Comparison of ENCODE assay signal across 9 cellular contexts in genomic region chr19:3368848-3369336, GRCh38. TPM values are rescaled to one million over a fixed set of nuclear protein-coding genes. Genes with fewer than 3 reads are reported as not detected.
DNase-seq lines count a peak whose midpoint lies in the region; ATAC-seq, FAIRE-seq and TF ChIP-seq lines count a peak whose summit lies in the region.
"Had no signal": no experiment of that assay in that cellular context is flagged by ENCODE, and none has a peak within 500 bp of the region (broad histone marks: within the 10 kb centered on the region; RNA-seq: fewer than 3 reads in every experiment).

No MANE protein-coding gene starts in this region.

- peak overlapping the region; percentile 32 for H3K4me3 Mint-ChIP-seq in activated CD4-positive, alpha-beta T cell treated with anti-CD3 and anti-CD28 coated beads for 36 hours
- H3K4me3 Mint-ChIP-seq in activated CD4-positive, alpha-beta T cell treated with anti-CD3 and anti-CD28 coated beads, Interleukin-2, amount 10 ng/mL, durations not matched to agents 7 days and 5 days = no peak overlapping the region

- FAIRE-seq in kidney (lab: Jason Lieb, UNC) = no peak

- H3K4me3 ChIP-seq in kidney (ENCODE audit: low read length in 2 of 2) (peak overlapping the region; percentile 25 to 72), thoracic aorta (peak overlapping the region; percentile 99)

- H3K9me3 ChIP-seq in kidney (ENCODE audit: control insufficient read depth in 1 of 2, low read length in 2 of 2) (no peaks in the 10 kb centered on the region), thoracic aorta (no peaks in the 10 kb centered on the region)

- DNase-seq in activated CD4-positive, alpha-beta T cell treated with anti-CD3 and anti-CD28 coated beads for 36 hours = peak; percentile 32
- DNase-seq in activated CD4-positive, alpha-beta T cell treated with anti-CD3 and anti-CD28 coated beads, Interleukin-2, amount 10 ng/mL, durations not matched to agents 7 days and 5 days = no peak
- DNase-seq in kidney (no peak), thoracic aorta (ENCODE audit: low spot score) (no peak), NCI-H1930 (lab: John Stamatoyannopoulos, UW) (no peak), COR-L47 (lab: John Stamatoyannopoulos, UW) (no peak)
- DNase-seq: activated gamma-delta T cell treated with Interleukin-2 at 50 U/mL for 16 hours had no signal

- no peaks in the 10 kb centered on the region for H3K27me3 Mint-ChIP-seq in activated CD4-positive, alpha-beta T cell treated with anti-CD3 and anti-CD28 coated beads for 36 hours
- peaks cover 26% of the 10 kb centered on the region for H3K27me3 Mint-ChIP-seq in activated CD4-positive, alpha-beta T cell treated with anti-CD3 and anti-CD28 coated beads, Interleukin-2, amount 10 ng/mL, durations not matched to agents 7 days and 5 days

- H3K4me1 ChIP-seq in kidney (ENCODE audit: control insufficient read depth in 1 of 2, insufficient read depth in 1 of 2, low read depth in 1 of 2, low read length in 2 of 2) = peaks cover 35 to 37% of the 10 kb centered on the region in 2 donors
- H3K4me1 ChIP-seq in thoracic aorta (ENCODE audit: control insufficient read depth in 1 of 2, low read depth in 2 of 2) = peaks cover 36 to 79% of the 10 kb centered on the region in 2 donors

- no peaks in the 10 kb centered on the region for H3K27me3 ChIP-seq in thoracic aorta (replicated peaks; ENCODE audit: insufficient read depth)

- POLR2A ChIA-PET in activated CD4-positive, alpha-beta T cell treated with anti-CD3 and anti-CD28 coated beads for 36 hours (lab: Charles Lee) = interaction anchor here (0.6 kb wide), 1 partner anchor 333 kb away, joined by 3 read pairs; no protein-coding TSS in a partner anchor
- POLR2A ChIA-PET in activated CD4-positive, alpha-beta T cell treated with anti-CD3 and anti-CD28 coated beads, Interleukin-2, amount 10 ng/mL, durations not matched to agents 7 days and 5 days (lab: Charles Lee) = no interaction called here

- H3K9me3 Mint-ChIP-seq in activated CD4-positive, alpha-beta T cell treated with anti-CD3 and anti-CD28 coated beads for 36 hours (ENCODE audit: low read depth) = no peaks in the 10 kb centered on the region
- no peaks in the 10 kb centered on the region for H3K9me3 Mint-ChIP-seq in activated CD4-positive, alpha-beta T cell treated with anti-CD3 and anti-CD28 coated beads, Interleukin-2, amount 10 ng/mL, durations not matched to agents 7 days and 5 days

- CTCF ChIA-PET in activated CD4-positive, alpha-beta T cell treated with anti-CD3 and anti-CD28 coated beads for 36 hours (lab: Charles Lee) = interaction anchor here (1.0 kb wide), 1 partner anchor 14 kb away, joined by 3 read pairs; no protein-coding TSS in a partner anchor
- CTCF ChIA-PET in activated CD4-positive, alpha-beta T cell treated with anti-CD3 and anti-CD28 coated beads, Interleukin-2, amount 10 ng/mL, durations not matched to agents 7 days and 5 days (lab: Charles Lee) = no interaction called here

- peaks cover 34% of the 10 kb centered on the region for H3K4me1 Mint-ChIP-seq in activated CD4-positive, alpha-beta T cell treated with anti-CD3 and anti-CD28 coated beads for 36 hours
- H3K4me1 Mint-ChIP-seq in activated CD4-positive, alpha-beta T cell treated with anti-CD3 and anti-CD28 coated beads, Interleukin-2, amount 10 ng/mL, durations not matched to agents 7 days and 5 days = peaks cover 20% of the 10 kb centered on the region

- H3K27ac Mint-ChIP-seq in activated CD4-positive, alpha-beta T cell treated with anti-CD3 and anti-CD28 coated beads for 36 hours = peak overlapping the region; percentile 15
- no peak overlapping the region for H3K27ac Mint-ChIP-seq in activated CD4-positive, alpha-beta T cell treated with anti-CD3 and anti-CD28 coated beads, Interleukin-2, amount 10 ng/mL, durations not matched to agents 7 days and 5 days

- TF ChIP-seq CTCF in kidney (IDR thresholded peaks at IDR 0.05; ENCODE audit: borderline replicate concordance, extremely low read depth, insufficient read depth) (no peak), thoracic aorta (IDR thresholded peaks at IDR 0.05) (no peak)

- no peak for TF ChIP-seq POLR2A in GM18505 (IDR thresholded peaks at IDR 0.05; ENCODE audit: borderline replicate concordance, extremely low read depth, insufficient read depth, insufficient read length)

- no peak for ATAC-seq in activated CD4-positive, alpha-beta T cell treated with anti-CD3 and anti-CD28 coated beads for 36 hours
- ATAC-seq in thoracic aorta (ENCODE audit: insufficient number of reproducible peaks, low FRiP score, low read depth) = no peak
- no peak for ATAC-seq in GM18505 (IDR thresholded peaks at IDR 0.05; ENCODE audit: unreplicated experiment)

- intact Hi-C loops in activated CD4-positive, alpha-beta T cell treated with anti-CD3 and anti-CD28 coated beads for 36 hours (cut with DNase I, micrococcal nuclease) = no loop called here
- intact Hi-C loops in kidney (cut with DNase I) = no loop called here

- 22 to 38% (median 35%) methylated on average over 4 of the region's 4 CpGs for WGBS in adipose tissue, 3 donors

- peak overlapping the region; percentile 70 to 71 for H3K9ac ChIP-seq in kidney (ENCODE audit: low read length in 2 of 2)

- H3K36me3 ChIP-seq in kidney (ENCODE audit: control insufficient read depth in 1 of 2, insufficient read depth in 2 of 2, low read length in 2 of 2) (no peaks in the 10 kb centered on the region), thoracic aorta (no peaks in the 10 kb centered on the region)

- H3K36me3 Mint-ChIP-seq in activated CD4-positive, alpha-beta T cell treated with anti-CD3 and anti-CD28 coated beads for 36 hours (ENCODE audit: low read depth) = no peaks in the 10 kb centered on the region
- no peaks in the 10 kb centered on the region for H3K36me3 Mint-ChIP-seq in activated CD4-positive, alpha-beta T cell treated with anti-CD3 and anti-CD28 coated beads, Interleukin-2, amount 10 ng/mL, durations not matched to agents 7 days and 5 days (ENCODE audit: low read depth)

- H3K27ac ChIP-seq in adipose tissue (ENCODE audit: low read depth, low read length) = peak overlapping the region; percentile 57
- peak overlapping the region; percentile 92 to 94 for H3K27ac ChIP-seq in kidney (ENCODE audit: low read depth in 2 of 2, low read length in 2 of 2)
- H3K27ac ChIP-seq in thoracic aorta = peak overlapping the region; percentile 94 to 98

RNA-seq across cellular contexts. Expression of gene NFIC, which starts 2.5 kb away (rescaled TPM):
- total RNA-seq in activated CD4-positive, alpha-beta T cell treated with anti-CD3 and anti-CD28 coated beads for 36 hours = 10 to 100 TPM; 20.5 to 22.6 TPM
- 10 to 100 TPM; 14.2 TPM for total RNA-seq in activated CD4-positive, alpha-beta T cell treated with anti-CD3 and anti-CD28 coated beads, Interleukin-2, amount 10 ng/mL, durations not matched to agents 7 days and 5 days
- polyA plus RNA-seq in adipose tissue = 10 to 100 TPM; 57.8 to 87.3 (median 81.7) TPM
- 173 TPM for total RNA-seq in kidney
- 20.3 TPM for polyA plus RNA-seq in kidney (ENCODE audit: insufficient read depth, low read depth, low replicate concordance)
- 100 to 1,000 TPM; 178 to 203 TPM for total RNA-seq in thoracic aorta
